Comparison of ENCODE assay signal across 8 cellular contexts in genomic region chr1:221478050-221478949, GRCh38.
DNase-seq lines count a peak whose midpoint lies in the region; ATAC-seq, FAIRE-seq and TF ChIP-seq lines count a peak whose summit lies in the region.

No MANE protein-coding gene starts in this region.

- ATAC-seq in HG02610 (IDR thresholded peaks at IDR 0.05; ENCODE audit: unreplicated experiment) (peak; percentile 93), activated B cell treated with CpG ODN at 0.5 μM for 24 hours (ENCODE audit: low read depth) (peak; percentile 93), HepG2 (peak; percentile 92)

- H3K36me3 ChIP-seq in HepG2 (replicated peaks in 1 of 2; ENCODE audit: control insufficient read depth in 1 of 2, insufficient read depth in 2 of 2, low read length in 2 of 2), result no peaks in the 10 kb centered on the region

- H3K4me3 ChIP-seq in cardiac fibroblast (replicated peaks in 1 of 2; ENCODE audit: low read depth in 2 of 2, low read length in 2 of 2) (no peak overlapping the region), HepG2 (replicated peaks in 1 of 3; ENCODE audit: insufficient read depth in 1 of 3, low read depth in 2 of 3, low read length in 3 of 3) (no peak overlapping the region)

- BruUV-seq in HepG2 (replicated peaks; lab: Mats Ljungman, UMichigan), result no TSS peak

- no peak overlapping the region for H3K4me2 ChIP-seq in HepG2 (ENCODE audit: low read depth, low read length)

- TF ChIP-seq RAD21 in HepG2 (CRISPR knock-in tag; IDR thresholded peaks at IDR 0.05), result peak; percentile 57

- no peaks in the 10 kb centered on the region for H3K4me1 ChIP-seq in HepG2 (ENCODE audit: insufficient read depth, low read length)

- peak; percentile 16 for DNase-seq in NCI-H2107 treated with DMSO at 0.1 percent for 48 hours (lab: John Stamatoyannopoulos, UW; ENCODE audit: unreplicated experiment)
- DNase-seq in NCI-H2107 (lab: John Stamatoyannopoulos, UW), result no peak
- DNase-seq in NCI-H146 treated with DMSO at 0.1 percent for 48 hours (lab: John Stamatoyannopoulos, UW; ENCODE audit: unreplicated experiment), result peak; percentile 2
- DNase-seq in activated B cell treated with CpG ODN at 0.5 μM for 24 hours, result peak; percentile 27
- peak; percentile 90 for DNase-seq in cardiac fibroblast (ENCODE audit: low read depth in 2 of 2)
- DNase-seq in HepG2 (ENCODE audit: low spot score), result peak; percentile 12
- DNase-seq in stimulated activated CD4-positive, alpha-beta T cell treated with anti-CD3 and anti-CD28 coated beads, TNF-alpha, amount 100 ng/mL, for 24 hours (ENCODE audit: low read depth in 3 of 3), result peak; percentile 11 to 44 (median 27)

- no peak overlapping the region for H3K4me3 Mint-ChIP-seq in activated B cell treated with CpG ODN at 0.5 μM for 24 hours

- no peak overlapping the region for H3K27ac Mint-ChIP-seq in activated B cell treated with CpG ODN at 0.5 μM for 24 hours

- H3K9ac ChIP-seq in HepG2 (ENCODE audit: insufficient read depth, low read depth, low read length), result no peak overlapping the region

- CTCF ChIA-PET in activated B cell treated with CpG ODN at 0.5 μM for 24 hours (lab: Charles Lee) (interaction anchor here (0.7 to 5.4 kb wide), 29 partner anchors 8 to 1156 kb away, joined by 3 to 69 read pairs (median 4); partner anchors contain the start of gene DUSP10), HepG2 (lab: Yijun Ruan, JAX; ENCODE audit: low intra/inter-chr PET ratio, low total read pairs) (interaction anchor here (1.3 kb wide), 1 partner anchor 529 kb away, joined by 3 read pairs; no protein-coding TSS in a partner anchor)

- H3K27me3 ChIP-seq in HepG2 (ENCODE audit: control insufficient read depth in 1 of 2, insufficient read depth in 2 of 2, low read length in 2 of 2), result no peaks in the 10 kb centered on the region

- no peaks in the 10 kb centered on the region for H4K20me1 ChIP-seq in HepG2 (ENCODE audit: insufficient read depth, low read length)

- no peak for TF ChIP-seq POLR2A in HepG2 (IDR thresholded peaks at IDR 0.05; ENCODE audit: insufficient read depth in 1 of 2, low read depth in 2 of 2, low read length in 2 of 2)

- H3K9me3 Mint-ChIP-seq in activated B cell treated with CpG ODN at 0.5 μM for 24 hours, result no peaks in the 10 kb centered on the region

- H3K9me3 ChIP-seq in HepG2 (ENCODE audit: low read length), result no peaks in the 10 kb centered on the region

- no peak for TF ChIP-seq EP300 in HepG2 (IDR thresholded peaks at IDR 0.05; ENCODE audit: low read depth in 2 of 2, low read length in 2 of 2)
- no peak for TF ChIP-seq EP300 in HepG2 (CRISPR knock-in tag; IDR thresholded peaks at IDR 0.05; ENCODE audit: borderline replicate concordance)

- in situ Hi-C loops in HepG2 (cut with HindIII; ENCODE audit: extremely low pct_ligation_motif_present, low pct_unique_long_range_greater_than_20kb), result no loop called here

- TF ChIP-seq CTCF in activated B cell treated with CpG ODN at 0.5 μM for 24 hours (IDR thresholded peaks at IDR 0.05) (no peak), cardiac fibroblast (IDR thresholded peaks at IDR 0.05; ENCODE audit: low read depth, low read length) (peak; percentile 94), HepG2 (CRISPR knock-in tag; IDR thresholded peaks at IDR 0.05) (peak; percentile 80)

- intact Hi-C loops in activated B cell treated with CpG ODN at 0.5 μM for 24 hours (cut with micrococcal nuclease) (loop anchor here (1.0 to 5.0 kb wide), 9 partner anchors 265 to 977 kb away; partner anchors contain the start of gene DUSP10), HepG2 (cut with micrococcal nuclease; ENCODE audit: unreplicated experiment) (loop anchor here (1.0 to 5.0 kb wide), 4 partner anchors 265 to 977 kb away; no protein-coding TSS in a partner anchor)

- no peak overlapping the region for H2AFZ ChIP-seq in HepG2 (ENCODE audit: low read length)

- POLR2A ChIA-PET in activated B cell treated with CpG ODN at 0.5 μM for 24 hours (lab: Charles Lee), result interaction anchor here (1.5 to 1.9 kb wide), 2 partner anchors 263 to 977 kb away, joined by 8 to 16 read pairs; partner anchors contain the start of gene DUSP10
- POLR2A ChIA-PET in HepG2 (lab: Yijun Ruan, JAX), result no interaction called here

- H3K27me3 Mint-ChIP-seq in activated B cell treated with CpG ODN at 0.5 μM for 24 hours, result peaks cover 4% of the 10 kb centered on the region

- 3% methylated on average over 6 of the region's 8 CpGs for WGBS in HepG2 (ENCODE audit: low lambda C conversion rate)

- no peaks in the 10 kb centered on the region for H3K79me2 ChIP-seq in HepG2 (ENCODE audit: insufficient read depth, low read length)

- H3K4me1 Mint-ChIP-seq in activated B cell treated with CpG ODN at 0.5 μM for 24 hours, result peaks cover 4% of the 10 kb centered on the region

- no peak overlapping the region for H3K27ac ChIP-seq in HepG2 (ENCODE audit: extremely low read length, insufficient read depth, low read length)

- FAIRE-seq in HepG2 (lab: Jason Lieb, UNC), result no peak

- H3K36me3 Mint-ChIP-seq in activated B cell treated with CpG ODN at 0.5 μM for 24 hours (ENCODE audit: low read depth), result no peaks in the 10 kb centered on the region

TF ChIP-seq in HepG2, 621 proteins besides CTCF, POLR2A, EP300 and RAD21:
- TF ChIP-seq AGO1 (IDR thresholded peaks at IDR 0.05; ENCODE audit: low read depth, low read length, poor library complexity, severe bottlenecking) (no peak), ZC3H4 (CRISPR knock-in tag; IDR thresholded peaks at IDR 0.05; ENCODE audit: borderline replicate concordance) (no peak), SMC3 (IDR thresholded peaks at IDR 0.05; ENCODE audit: low read length) (peak; percentile 70), FOSL2 (CRISPR knock-in tag; IDR thresholded peaks at IDR 0.05) (peak; percentile 56), STAG1 (CRISPR knock-in tag; IDR thresholded peaks at IDR 0.05) (peak; percentile 90), HDAC1 (CRISPR knock-in tag; IDR thresholded peaks at IDR 0.05) (no peak), MBNL3 (CRISPR knock-in tag; conservative IDR thresholded peaks at IDR 0.05) (no peak), CHD2 (IDR thresholded peaks at IDR 0.05; ENCODE audit: low read depth, low read length) (no peak)
- TF ChIP-seq, protein P1, sequence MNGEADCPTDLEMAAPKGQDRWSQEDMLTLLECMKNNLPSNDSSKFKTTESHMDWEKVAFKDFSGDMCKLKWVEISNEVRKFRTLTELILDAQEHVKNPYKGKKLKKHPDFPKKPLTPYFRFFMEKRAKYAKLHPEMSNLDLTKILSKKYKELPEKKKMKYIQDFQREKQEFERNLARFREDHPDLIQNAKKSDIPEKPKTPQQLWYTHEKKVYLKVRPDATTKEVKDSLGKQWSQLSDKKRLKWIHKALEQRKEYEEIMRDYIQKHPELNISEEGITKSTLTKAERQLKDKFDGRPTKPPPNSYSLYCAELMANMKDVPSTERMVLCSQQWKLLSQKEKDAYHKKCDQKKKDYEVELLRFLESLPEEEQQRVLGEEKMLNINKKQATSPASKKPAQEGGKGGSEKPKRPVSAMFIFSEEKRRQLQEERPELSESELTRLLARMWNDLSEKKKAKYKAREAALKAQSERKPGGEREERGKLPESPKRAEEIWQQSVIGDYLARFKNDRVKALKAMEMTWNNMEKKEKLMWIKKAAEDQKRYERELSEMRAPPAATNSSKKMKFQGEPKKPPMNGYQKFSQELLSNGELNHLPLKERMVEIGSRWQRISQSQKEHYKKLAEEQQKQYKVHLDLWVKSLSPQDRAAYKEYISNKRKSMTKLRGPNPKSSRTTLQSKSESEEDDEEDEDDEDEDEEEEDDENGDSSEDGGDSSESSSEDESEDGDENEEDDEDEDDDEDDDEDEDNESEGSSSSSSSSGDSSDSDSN (CRISPR knock-in tag; IDR thresholded peaks at IDR 0.05), result no peak
TF ChIP-seq in HepG2: peak in this region for 3.
